In genomic region chr13:27027086-27027667, GRCh38 we compare ENCODE assay signal across 27 cellular contexts.
"Had no signal": no experiment of that assay in that cellular context is flagged by ENCODE, and none has a peak within 500 bp of the region (broad histone marks: within the 10 kb centered on the region; RNA-seq: fewer than 3 reads in every experiment).

No MANE protein-coding gene starts in this region.

- H3K9me3 Mint-ChIP-seq: activated CD4-positive, alpha-beta memory T cell treated with anti-CD3 and anti-CD28 coated beads, Interleukin-2, amount 10 ng/mL, durations not matched to agents 7 days and 5 days; activated CD4-positive, alpha-beta T cell treated with anti-CD3 and anti-CD28 coated beads, Interleukin-2, amount 10 ng/mL, durations not matched to agents 24 days and 14 days; activated naive CD4-positive, alpha-beta T cell treated with anti-CD3 and anti-CD28 coated beads, Interleukin-2, amount 50 U/mL, for 72 hours; activated T-cell treated with anti-CD3 and anti-CD28 coated beads, Interleukin-2, amount 50 U/mL, for 24 hours; activated T-helper 17 cell treated with anti-CD3 and anti-CD28 coated beads, Interleukin-2, amount 50 U/mL, for 72 hours; naive thymus-derived CD4-positive, alpha-beta T cell; neural progenitor cell; T-helper 1 cell treated with Interleukin-12 subunit alpha and Interleukin-12 subunit beta and Interleukin-4 antibody, amounts not matched to agents 30 μg/mL and 1 μg/mL, for 36 hours had no signal

- H3K27ac Mint-ChIP-seq: activated CD4-positive, alpha-beta memory T cell treated with anti-CD3 and anti-CD28 coated beads, Interleukin-2, amount 10 ng/mL, durations not matched to agents 7 days and 5 days; activated CD4-positive, alpha-beta T cell treated with anti-CD3 and anti-CD28 coated beads, Interleukin-2, amount 10 ng/mL, durations not matched to agents 24 days and 14 days; activated naive CD4-positive, alpha-beta T cell treated with anti-CD3 and anti-CD28 coated beads, Interleukin-2, amount 50 U/mL, for 72 hours; activated T-cell treated with anti-CD3 and anti-CD28 coated beads, Interleukin-2, amount 50 U/mL, for 24 hours; activated T-helper 17 cell treated with anti-CD3 and anti-CD28 coated beads, Interleukin-2, amount 50 U/mL, for 72 hours; naive thymus-derived CD4-positive, alpha-beta T cell; neural progenitor cell; T-helper 1 cell treated with Interleukin-12 subunit alpha and Interleukin-12 subunit beta and Interleukin-4 antibody, amounts not matched to agents 30 μg/mL and 1 μg/mL, for 36 hours had no signal

- ATAC-seq: activated naive CD4-positive, alpha-beta T cell treated with anti-CD3 and anti-CD28 coated beads, Interleukin-2, amount 50 U/mL, for 72 hours; activated T-helper 17 cell treated with anti-CD3 and anti-CD28 coated beads, Interleukin-2, amount 50 U/mL, for 72 hours; body of pancreas; gastroesophageal sphincter; left colon; right cardiac atrium had no signal

- DNase-seq: activated CD4-positive, alpha-beta memory T cell treated with anti-CD3 and anti-CD28 coated beads, Interleukin-2, amount 10 ng/mL, durations not matched to agents 7 days and 5 days; activated CD4-positive, alpha-beta T cell treated with anti-CD3 and anti-CD28 coated beads, Interleukin-2, amount 10 ng/mL, durations not matched to agents 24 days and 14 days; activated CD4-positive, CD25-positive, alpha-beta regulatory T cell treated with anti-CD3 and anti-CD28 coated beads, Interleukin-2, amount 50 U/mL, for 72 hours; activated gamma-delta T cell treated with Interleukin-2 at 50 U/mL for 16 hours; activated T-cell treated with anti-CD3 and anti-CD28 coated beads, Interleukin-2, amount 50 U/mL, for 24 hours; aorta; body of pancreas; effector CD8-positive, alpha-beta T cell; kidney; left colon; mammary epithelial cell; midbrain; naive thymus-derived CD4-positive, alpha-beta T cell; posterior cingulate gyrus; right cardiac atrium; spleen; stimulated activated naive CD4-positive, alpha-beta T cell treated with Interleukin-2 at 50 U/mL for 16 hours; SW 1271; T1000; WERI-Rb-1 had no signal

- H3K4me1 Mint-ChIP-seq: neural progenitor cell had no signal

- H3K4me3 Mint-ChIP-seq: activated CD4-positive, alpha-beta memory T cell treated with anti-CD3 and anti-CD28 coated beads, Interleukin-2, amount 10 ng/mL, durations not matched to agents 7 days and 5 days; activated CD4-positive, alpha-beta T cell treated with anti-CD3 and anti-CD28 coated beads, Interleukin-2, amount 10 ng/mL, durations not matched to agents 24 days and 14 days; activated T-cell treated with anti-CD3 and anti-CD28 coated beads, Interleukin-2, amount 50 U/mL, for 24 hours; activated T-helper 17 cell treated with anti-CD3 and anti-CD28 coated beads, Interleukin-2, amount 50 U/mL, for 72 hours; naive thymus-derived CD4-positive, alpha-beta T cell; neural progenitor cell; T-helper 1 cell treated with Interleukin-12 subunit alpha and Interleukin-12 subunit beta and Interleukin-4 antibody, amounts not matched to agents 30 μg/mL and 1 μg/mL, for 36 hours had no signal

- H3K36me3 Mint-ChIP-seq: activated naive CD4-positive, alpha-beta T cell treated with anti-CD3 and anti-CD28 coated beads, Interleukin-2, amount 50 U/mL, for 72 hours; naive thymus-derived CD4-positive, alpha-beta T cell; neural progenitor cell had no signal

- H3K9me3 ChIP-seq: adrenal gland, body of pancreas, gastroesophageal sphincter, spleen, tibial nerve had no signal
